2 cellular contexts compared by ENCODE assay signal in the genomic region with DNA sequence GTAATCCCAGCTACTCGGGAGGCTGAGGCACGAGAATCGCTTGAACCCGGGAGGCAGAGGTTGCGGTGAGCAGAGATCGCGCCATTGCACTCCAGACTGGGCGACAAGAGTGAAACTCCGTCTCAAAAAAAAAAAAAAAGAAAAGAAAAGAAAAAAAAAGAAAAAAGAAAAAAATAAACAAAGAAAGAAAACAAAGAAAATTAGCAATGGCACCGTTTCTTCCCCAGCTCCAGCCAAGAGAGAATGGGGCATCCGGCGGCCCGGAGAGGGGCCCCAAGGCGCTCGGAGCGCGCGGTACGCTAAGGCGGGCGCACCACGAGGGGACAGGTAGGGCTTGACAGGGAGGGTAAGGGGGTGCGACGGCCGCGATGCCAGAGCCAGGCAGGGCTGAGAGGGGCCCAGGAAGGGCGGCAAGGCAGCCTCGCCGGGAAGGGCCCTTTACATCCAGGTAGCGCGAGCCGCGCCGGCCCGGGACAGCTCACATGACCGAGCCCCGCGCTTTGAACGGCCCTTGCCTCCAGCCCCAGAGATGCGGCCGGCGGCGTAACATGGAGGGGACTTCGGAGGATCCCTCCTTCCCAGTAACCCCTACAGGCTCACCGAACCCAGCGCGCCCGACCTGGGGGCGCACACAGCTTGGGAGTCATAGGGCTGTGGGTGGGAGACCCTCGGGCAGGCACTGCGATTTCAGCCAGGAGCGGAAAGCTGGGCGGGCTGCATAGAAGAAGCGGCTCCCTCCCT.
TF ChIP-seq lines count a peak whose summit lies in the region.

No MANE protein-coding gene starts in this region.

TF ChIP-seq in HepG2, 621 proteins besides CTCF, POLR2A, EP300 and RAD21 (continued from another document):
- TF ChIP-seq TAF15 (IDR thresholded peaks at IDR 0.05; ENCODE audit: low read depth, low read length, poor library complexity, severe bottlenecking): no peak
- TF ChIP-seq U2AF2 (IDR thresholded peaks at IDR 0.05; ENCODE audit: low read depth, low read length): peak; percentile 51; the same call in 1 of the 2 replicates
- TF ChIP-seq EZH2 (conservative IDR thresholded peaks at IDR 0.05; ENCODE audit: low read depth, low read length): peak; percentile 56; the same call in 1 of the 2 replicates
- peak; percentile 7 for TF ChIP-seq RBM39 (IDR thresholded peaks at IDR 0.05; ENCODE audit: low read depth, low read length, poor library complexity, severe bottlenecking)
- TF ChIP-seq, protein P1, sequence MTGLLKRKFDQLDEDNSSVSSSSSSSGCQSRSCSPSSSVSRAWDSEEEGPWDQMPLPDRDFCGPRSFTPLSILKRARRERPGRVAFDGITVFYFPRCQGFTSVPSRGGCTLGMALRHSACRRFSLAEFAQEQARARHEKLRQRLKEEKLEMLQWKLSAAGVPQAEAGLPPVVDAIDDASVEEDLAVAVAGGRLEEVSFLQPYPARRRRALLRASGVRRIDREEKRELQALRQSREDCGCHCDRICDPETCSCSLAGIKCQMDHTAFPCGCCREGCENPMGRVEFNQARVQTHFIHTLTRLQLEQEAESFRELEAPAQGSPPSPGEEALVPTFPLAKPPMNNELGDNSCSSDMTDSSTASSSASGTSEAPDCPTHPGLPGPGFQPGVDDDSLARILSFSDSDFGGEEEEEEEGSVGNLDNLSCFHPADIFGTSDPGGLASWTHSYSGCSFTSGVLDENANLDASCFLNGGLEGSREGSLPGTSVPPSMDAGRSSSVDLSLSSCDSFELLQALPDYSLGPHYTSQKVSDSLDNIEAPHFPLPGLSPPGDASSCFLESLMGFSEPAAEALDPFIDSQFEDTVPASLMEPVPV (CRISPR knock-in tag; IDR thresholded peaks at IDR 0.05): 0 out of 2 replicates have a peak, but pooled peaks have one; percentile 41

TF ChIP-seq in neural cell, 6 proteins besides CTCF, POLR2A, EP300 and RAD21:
- TF ChIP-seq EZH2 (IDR thresholded peaks at IDR 0.05; ENCODE audit: borderline replicate concordance, insufficient read depth, low read length, poor library complexity, severe bottlenecking) (peak; percentile 83), MXI1 (conservative IDR thresholded peaks at IDR 0.05; ENCODE audit: poor library complexity, severe bottlenecking) (no peak)
